In the genomic region with DNA sequence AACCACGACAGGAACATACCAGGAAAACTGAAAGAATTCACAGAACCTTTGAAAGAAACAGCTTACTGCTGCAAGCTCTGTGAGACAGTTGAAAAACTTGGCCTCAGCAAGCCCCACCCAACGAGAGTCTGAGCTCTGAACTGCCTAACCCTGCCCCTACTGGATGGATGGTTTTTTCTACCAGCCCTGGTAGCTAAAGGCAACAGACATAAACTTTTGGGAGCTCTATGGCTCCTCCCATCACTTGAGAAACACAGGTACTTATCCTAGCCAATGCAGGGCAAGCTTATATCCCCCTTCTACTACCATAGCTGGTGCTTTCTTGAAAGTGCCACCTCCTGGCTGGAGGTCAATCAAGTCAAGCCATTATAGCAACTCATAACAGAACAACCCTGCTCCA, we compare ENCODE assay signal across 17 cellular contexts.
DNase-seq lines count a peak whose midpoint lies in the region; ATAC-seq and TF ChIP-seq lines count a peak whose summit lies in the region.
"Had no signal": no experiment of that assay in that cellular context is flagged by ENCODE, and none has a peak within 500 bp of the region (broad histone marks: within the 10 kb centered on the region; RNA-seq: fewer than 3 reads in every experiment).

No MANE protein-coding gene starts in this region.

- H3K4me3 Mint-ChIP-seq in endodermal cell, result no peak overlapping the region
- H3K4me3 Mint-ChIP-seq: CD4-positive, alpha-beta T cell had no signal

- POLR2A ChIA-PET in HCT116 (lab: Charles Lee), result no interaction called here

- BruUV-seq in HCT116 (replicated peaks; lab: Mats Ljungman, UMichigan), result no TSS peak

- DNase-seq in DMS53 (lab: John Stamatoyannopoulos, UW) (peak; percentile 13), DMS53 treated with DMSO at 0.1 percent for 48 hours (lab: John Stamatoyannopoulos, UW; ENCODE audit: unreplicated experiment) (no peak), HCT116 (ENCODE audit: low read depth, low spot score) (no peak), endodermal cell (peak; percentile 64), iPS-NIHi7 (ENCODE audit: extremely low spot score) (peak; percentile 18), SIG-M5 treated with dmso at 0.1 percent for 504 hours (lab: John Stamatoyannopoulos, UW; ENCODE audit: unreplicated experiment) (no peak), NCI-H1092 (lab: John Stamatoyannopoulos, UW) (no peak), right atrium auricular region (ENCODE audit: low spot score) (no peak)
- DNase-seq: AML-193; Caco-2; CD4-positive, alpha-beta T cell; DMS79 treated with DMSO at 0.1 percent for 48 hours; GF-D8; IMR-90 had no signal

- 76 to 87% methylated on average over 2 of the region's 2 CpGs for WGBS in endodermal cell (ENCODE audit: insufficient coverage in 1 of 2, insufficient read length in 1 of 2), 2 experiments

- H3K4me1 ChIP-seq in HCT116 (ENCODE audit: control insufficient read depth in 1 of 2, insufficient read depth in 2 of 2, low read length in 2 of 2) (no peaks in the 10 kb centered on the region), endodermal cell (ENCODE audit: control insufficient read depth, insufficient read depth, low read length) (no peaks in the 10 kb centered on the region), right atrium auricular region (no peaks in the 10 kb centered on the region)
- H3K4me1 ChIP-seq: A549 had no signal

- intact Hi-C loops in HCT116 (cut with micrococcal nuclease), result no loop called here

- no peak overlapping the region for H3K4me2 ChIP-seq in HCT116 (ENCODE audit: low read length)
- H3K4me2 ChIP-seq: A549 had no signal

- no peak overlapping the region for H3K9ac ChIP-seq in HCT116 (ENCODE audit: low read length)
- no peak overlapping the region for H3K9ac ChIP-seq in endodermal cell (ENCODE audit: extremely low read depth, low read length, poor library complexity, severe bottlenecking)

- no peaks in the 10 kb centered on the region for H3K79me2 ChIP-seq in HCT116 (ENCODE audit: insufficient read depth, low read length)

- TF ChIP-seq POLR2A in HCT116 (IDR thresholded peaks at IDR 0.05; ENCODE audit: borderline replicate concordance, extremely low read depth, insufficient read depth, insufficient read length), result no peak

- CTCF ChIA-PET in HCT116 (lab: Charles Lee), result no interaction called here

- RAD21 ChIA-PET in HCT116 (lab: Charles Lee; ENCODE audit: low non-redundant PET in 1 of 2, low total read pairs in 2 of 2, uncharacterized antibody in 2 of 2, unreplicated experiment in 2 of 2), result no interaction called here

- H3K36me3 ChIP-seq in HCT116 (ENCODE audit: control insufficient read depth in 1 of 2, insufficient read depth in 2 of 2, low read length in 2 of 2) (no peaks in the 10 kb centered on the region), endodermal cell (ENCODE audit: control insufficient read depth, insufficient read depth, low read length) (no peaks in the 10 kb centered on the region), right atrium auricular region (no peaks in the 10 kb centered on the region)

- H4K20me1 ChIP-seq in HCT116 (ENCODE audit: insufficient read depth), result no peaks in the 10 kb centered on the region

- H3K9me2 ChIP-seq in HCT116 (ENCODE audit: insufficient read depth), result no peaks in the 10 kb centered on the region

- H2AFZ ChIP-seq in HCT116 (ENCODE audit: low read depth, low read length, poor library complexity, severe bottlenecking), result no peak overlapping the region

- H3K27me3 ChIP-seq in HCT116 (ENCODE audit: insufficient read depth, low read length) (no peaks in the 10 kb centered on the region), endodermal cell (ENCODE audit: control insufficient read depth, insufficient read depth, low read length, poor library complexity, severe bottlenecking) (no peaks in the 10 kb centered on the region), right atrium auricular region (no peaks in the 10 kb centered on the region)

- peaks cover 35% of the 10 kb centered on the region for H3K4me1 Mint-ChIP-seq in endodermal cell

- TF ChIP-seq CTCF in HCT116 (IDR thresholded peaks at IDR 0.05 in 2 of 3, conservative IDR thresholded peaks at IDR 0.05 in 1 of 3; ENCODE audit: borderline replicate concordance in 1 of 3, insufficient read depth in 1 of 3, low read depth in 2 of 3, low read length in 2 of 3) (no peak), endodermal cell (conservative IDR thresholded peaks at IDR 0.05) (no peak), right atrium auricular region (IDR thresholded peaks at IDR 0.05) (no peak)

- no peaks in the 10 kb centered on the region for H3K27me3 Mint-ChIP-seq in endodermal cell (ENCODE audit: insufficient read depth)
- H3K27me3 Mint-ChIP-seq: CD4-positive, alpha-beta T cell had no signal

- H3K9me3 ChIP-seq in HCT116 (ENCODE audit: control insufficient read depth in 1 of 2, insufficient read depth in 1 of 2, low read depth in 1 of 2, low read length in 2 of 2) (no peaks in the 10 kb centered on the region), endodermal cell (ENCODE audit: control insufficient read depth, low read length) (peaks cover 34% of the 10 kb centered on the region), right atrium auricular region (no peaks in the 10 kb centered on the region)
- H3K9me3 ChIP-seq: A549, Caco-2 had no signal

- H3K4me3 ChIP-seq in HCT116 (replicated peaks in 1 of 2; ENCODE audit: low read depth in 1 of 2, low read length in 2 of 2) (no peak overlapping the region), endodermal cell (ENCODE audit: low read length) (no peak overlapping the region), right atrium auricular region (no peak overlapping the region)
- H3K4me3 ChIP-seq: A549 had no signal

- peaks cover 28% of the 10 kb centered on the region for H3K36me3 Mint-ChIP-seq in endodermal cell (ENCODE audit: low read depth)

- peaks cover 42% of the 10 kb centered on the region for H3K9me3 Mint-ChIP-seq in endodermal cell

- peak overlapping the region; percentile 38 for H3K27ac Mint-ChIP-seq in endodermal cell
- H3K27ac Mint-ChIP-seq: CD4-positive, alpha-beta T cell had no signal

- H3K27ac ChIP-seq in HCT116 (ENCODE audit: low read depth, low read length) (no peak overlapping the region), endodermal cell (ENCODE audit: low read depth, low read length) (no peak overlapping the region), right atrium auricular region (no peak overlapping the region)
- H3K27ac ChIP-seq: 22Rv1, A549, C4-2B had no signal

- ATAC-seq in HCT116, result peak; percentile 49; the same call in 1 of the 2 replicates
- ATAC-seq: A549 had no signal

- TF ChIP-seq RAD21 in HCT116 (IDR thresholded peaks at IDR 0.05; ENCODE audit: low read depth), result no peak

TF ChIP-seq in HCT116, 20 proteins besides CTCF, POLR2A, EP300 and RAD21 (continues in another document):
- no peak for TF ChIP-seq SIN3A (IDR thresholded peaks at IDR 0.05; ENCODE audit: low read depth)
- no peak for TF ChIP-seq ELF1 (IDR thresholded peaks at IDR 0.05; ENCODE audit: borderline replicate concordance, low read depth)
- TF ChIP-seq CEBPB (IDR thresholded peaks at IDR 0.05; ENCODE audit: low read depth), result no peak
- no peak for TF ChIP-seq TCF7L2 (IDR thresholded peaks at IDR 0.05; ENCODE audit: borderline replicate concordance, extremely low read depth, insufficient read depth, insufficient read length)
- TF ChIP-seq EZH2phosphoT487 (IDR thresholded peaks at IDR 0.05; ENCODE audit: borderline replicate concordance), result no peak
- no peak for TF ChIP-seq YY1 (IDR thresholded peaks at IDR 0.05; ENCODE audit: extremely low read depth, insufficient replicate concordance, low read depth, low read length)
- TF ChIP-seq EGR1 (IDR thresholded peaks at IDR 0.05; ENCODE audit: low read depth), result no peak
- no peak for TF ChIP-seq EZH2 (IDR thresholded peaks at IDR 0.05)
- TF ChIP-seq JUND (IDR thresholded peaks at IDR 0.05), result no peak
- TF ChIP-seq CBX3 (IDR thresholded peaks at IDR 0.05; ENCODE audit: low read depth), result no peak
- TF ChIP-seq SP1 (IDR thresholded peaks at IDR 0.05; ENCODE audit: low read depth), result no peak
- TF ChIP-seq ATF3 (IDR thresholded peaks at IDR 0.05), result no peak
- TF ChIP-seq, protein P1, sequence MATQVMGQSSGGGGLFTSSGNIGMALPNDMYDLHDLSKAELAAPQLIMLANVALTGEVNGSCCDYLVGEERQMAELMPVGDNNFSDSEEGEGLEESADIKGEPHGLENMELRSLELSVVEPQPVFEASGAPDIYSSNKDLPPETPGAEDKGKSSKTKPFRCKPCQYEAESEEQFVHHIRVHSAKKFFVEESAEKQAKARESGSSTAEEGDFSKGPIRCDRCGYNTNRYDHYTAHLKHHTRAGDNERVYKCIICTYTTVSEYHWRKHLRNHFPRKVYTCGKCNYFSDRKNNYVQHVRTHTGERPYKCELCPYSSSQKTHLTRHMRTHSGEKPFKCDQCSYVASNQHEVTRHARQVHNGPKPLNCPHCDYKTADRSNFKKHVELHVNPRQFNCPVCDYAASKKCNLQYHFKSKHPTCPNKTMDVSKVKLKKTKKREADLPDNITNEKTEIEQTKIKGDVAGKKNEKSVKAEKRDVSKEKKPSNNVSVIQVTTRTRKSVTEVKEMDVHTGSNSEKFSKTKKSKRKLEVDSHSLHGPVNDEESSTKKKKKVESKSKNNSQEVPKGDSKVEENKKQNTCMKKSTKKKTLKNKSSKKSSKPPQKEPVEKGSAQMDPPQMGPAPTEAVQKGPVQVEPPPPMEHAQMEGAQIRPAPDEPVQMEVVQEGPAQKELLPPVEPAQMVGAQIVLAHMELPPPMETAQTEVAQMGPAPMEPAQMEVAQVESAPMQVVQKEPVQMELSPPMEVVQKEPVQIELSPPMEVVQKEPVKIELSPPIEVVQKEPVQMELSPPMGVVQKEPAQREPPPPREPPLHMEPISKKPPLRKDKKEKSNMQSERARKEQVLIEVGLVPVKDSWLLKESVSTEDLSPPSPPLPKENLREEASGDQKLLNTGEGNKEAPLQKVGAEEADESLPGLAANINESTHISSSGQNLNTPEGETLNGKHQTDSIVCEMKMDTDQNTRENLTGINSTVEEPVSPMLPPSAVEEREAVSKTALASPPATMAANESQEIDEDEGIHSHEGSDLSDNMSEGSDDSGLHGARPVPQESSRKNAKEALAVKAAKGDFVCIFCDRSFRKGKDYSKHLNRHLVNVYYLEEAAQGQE (IDR thresholded peaks at IDR 0.05; ENCODE audit: low read depth), result no peak

Comparison
In these comparisons a context has a peak if more than half of its experiments do, and no peak if none do; other contexts are left out.
1. DNase-seq: peak in DMS53 (single experiment), endodermal cell (single experiment) and iPS-NIHi7 (single experiment); none in DMS53 treated with DMSO at 0.1 percent for 48 hours (single experiment), HCT116 (single experiment), SIG-M5 treated with dmso at 0.1 percent for 504 hours (single experiment), NCI-H1092 (single experiment) and right atrium auricular region (single experiment).